Comparison of ENCODE assay signal across 1 cellular context in the genomic region with DNA sequence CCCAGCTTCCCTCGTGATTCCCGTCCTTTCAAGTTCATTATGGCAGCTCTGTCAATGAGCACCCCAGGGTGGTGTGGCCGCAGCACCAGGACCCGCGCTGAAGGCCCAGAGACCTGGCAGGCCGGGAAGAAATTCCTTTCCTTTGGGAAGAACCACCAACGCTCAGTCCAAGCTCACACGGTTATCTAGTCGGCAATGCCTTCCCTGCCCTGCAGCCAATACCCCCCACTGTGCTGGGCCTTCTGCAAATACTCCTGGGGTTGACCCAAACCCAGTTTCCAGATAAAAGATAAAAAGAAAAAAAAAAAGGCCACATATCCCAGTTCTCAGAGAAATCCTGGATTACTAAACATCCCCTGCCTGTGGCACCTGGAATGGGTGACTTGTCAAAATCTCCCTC.
TF ChIP-seq lines count a peak whose summit lies in the region.

No MANE protein-coding gene starts in this region.

TF ChIP-seq in H1, 55 proteins besides CTCF, POLR2A, EP300 and RAD21:
- TF ChIP-seq FOSL1 (IDR thresholded peaks at IDR 0.05; ENCODE audit: insufficient read depth, low read depth, low read length) (no peak), SIN3A (conservative IDR thresholded peaks at IDR 0.05 in 1 of 2, IDR thresholded peaks at IDR 0.05 in 1 of 2; ENCODE audit: low read depth in 1 of 2, low read length in 2 of 2) (no peak), TCF12 (IDR thresholded peaks at IDR 0.05; ENCODE audit: low read depth, low read length) (no peak), HDAC2 (IDR thresholded peaks at IDR 0.05; ENCODE audit: borderline replicate concordance in 1 of 2, low read depth in 2 of 2, low read length in 2 of 2) (no peak), EGR1 (IDR thresholded peaks at IDR 0.05; ENCODE audit: borderline replicate concordance, low read depth, low read length) (no peak), RFX5 (IDR thresholded peaks at IDR 0.05; ENCODE audit: borderline replicate concordance, low read depth, low read length) (no peak), SUZ12 (IDR thresholded peaks at IDR 0.05; ENCODE audit: low read length) (no peak), POU5F1 (IDR thresholded peaks at IDR 0.05; ENCODE audit: low read depth, low read length) (no peak), KDM5A (IDR thresholded peaks at IDR 0.05; ENCODE audit: low read length) (no peak), RXRA (IDR thresholded peaks at IDR 0.05; ENCODE audit: insufficient read depth, low read depth, low read length) (no peak), CBX8 (IDR thresholded peaks at IDR 0.05; ENCODE audit: borderline replicate concordance, low read depth, low read length) (no peak), KDM4A (IDR thresholded peaks at IDR 0.05; ENCODE audit: low read depth, low read length, severe bottlenecking) (no peak), GTF2F1 (IDR thresholded peaks at IDR 0.05; ENCODE audit: borderline replicate concordance, low read depth, low read length) (no peak), SIX5 (IDR thresholded peaks at IDR 0.05; ENCODE audit: low read depth, low read length) (no peak), POLR2AphosphoS5 (IDR thresholded peaks at IDR 0.05; ENCODE audit: low read depth, low read length) (no peak), SRF (IDR thresholded peaks at IDR 0.05; ENCODE audit: low read depth, low read length) (no peak)
- TF ChIP-seq, protein P1, sequence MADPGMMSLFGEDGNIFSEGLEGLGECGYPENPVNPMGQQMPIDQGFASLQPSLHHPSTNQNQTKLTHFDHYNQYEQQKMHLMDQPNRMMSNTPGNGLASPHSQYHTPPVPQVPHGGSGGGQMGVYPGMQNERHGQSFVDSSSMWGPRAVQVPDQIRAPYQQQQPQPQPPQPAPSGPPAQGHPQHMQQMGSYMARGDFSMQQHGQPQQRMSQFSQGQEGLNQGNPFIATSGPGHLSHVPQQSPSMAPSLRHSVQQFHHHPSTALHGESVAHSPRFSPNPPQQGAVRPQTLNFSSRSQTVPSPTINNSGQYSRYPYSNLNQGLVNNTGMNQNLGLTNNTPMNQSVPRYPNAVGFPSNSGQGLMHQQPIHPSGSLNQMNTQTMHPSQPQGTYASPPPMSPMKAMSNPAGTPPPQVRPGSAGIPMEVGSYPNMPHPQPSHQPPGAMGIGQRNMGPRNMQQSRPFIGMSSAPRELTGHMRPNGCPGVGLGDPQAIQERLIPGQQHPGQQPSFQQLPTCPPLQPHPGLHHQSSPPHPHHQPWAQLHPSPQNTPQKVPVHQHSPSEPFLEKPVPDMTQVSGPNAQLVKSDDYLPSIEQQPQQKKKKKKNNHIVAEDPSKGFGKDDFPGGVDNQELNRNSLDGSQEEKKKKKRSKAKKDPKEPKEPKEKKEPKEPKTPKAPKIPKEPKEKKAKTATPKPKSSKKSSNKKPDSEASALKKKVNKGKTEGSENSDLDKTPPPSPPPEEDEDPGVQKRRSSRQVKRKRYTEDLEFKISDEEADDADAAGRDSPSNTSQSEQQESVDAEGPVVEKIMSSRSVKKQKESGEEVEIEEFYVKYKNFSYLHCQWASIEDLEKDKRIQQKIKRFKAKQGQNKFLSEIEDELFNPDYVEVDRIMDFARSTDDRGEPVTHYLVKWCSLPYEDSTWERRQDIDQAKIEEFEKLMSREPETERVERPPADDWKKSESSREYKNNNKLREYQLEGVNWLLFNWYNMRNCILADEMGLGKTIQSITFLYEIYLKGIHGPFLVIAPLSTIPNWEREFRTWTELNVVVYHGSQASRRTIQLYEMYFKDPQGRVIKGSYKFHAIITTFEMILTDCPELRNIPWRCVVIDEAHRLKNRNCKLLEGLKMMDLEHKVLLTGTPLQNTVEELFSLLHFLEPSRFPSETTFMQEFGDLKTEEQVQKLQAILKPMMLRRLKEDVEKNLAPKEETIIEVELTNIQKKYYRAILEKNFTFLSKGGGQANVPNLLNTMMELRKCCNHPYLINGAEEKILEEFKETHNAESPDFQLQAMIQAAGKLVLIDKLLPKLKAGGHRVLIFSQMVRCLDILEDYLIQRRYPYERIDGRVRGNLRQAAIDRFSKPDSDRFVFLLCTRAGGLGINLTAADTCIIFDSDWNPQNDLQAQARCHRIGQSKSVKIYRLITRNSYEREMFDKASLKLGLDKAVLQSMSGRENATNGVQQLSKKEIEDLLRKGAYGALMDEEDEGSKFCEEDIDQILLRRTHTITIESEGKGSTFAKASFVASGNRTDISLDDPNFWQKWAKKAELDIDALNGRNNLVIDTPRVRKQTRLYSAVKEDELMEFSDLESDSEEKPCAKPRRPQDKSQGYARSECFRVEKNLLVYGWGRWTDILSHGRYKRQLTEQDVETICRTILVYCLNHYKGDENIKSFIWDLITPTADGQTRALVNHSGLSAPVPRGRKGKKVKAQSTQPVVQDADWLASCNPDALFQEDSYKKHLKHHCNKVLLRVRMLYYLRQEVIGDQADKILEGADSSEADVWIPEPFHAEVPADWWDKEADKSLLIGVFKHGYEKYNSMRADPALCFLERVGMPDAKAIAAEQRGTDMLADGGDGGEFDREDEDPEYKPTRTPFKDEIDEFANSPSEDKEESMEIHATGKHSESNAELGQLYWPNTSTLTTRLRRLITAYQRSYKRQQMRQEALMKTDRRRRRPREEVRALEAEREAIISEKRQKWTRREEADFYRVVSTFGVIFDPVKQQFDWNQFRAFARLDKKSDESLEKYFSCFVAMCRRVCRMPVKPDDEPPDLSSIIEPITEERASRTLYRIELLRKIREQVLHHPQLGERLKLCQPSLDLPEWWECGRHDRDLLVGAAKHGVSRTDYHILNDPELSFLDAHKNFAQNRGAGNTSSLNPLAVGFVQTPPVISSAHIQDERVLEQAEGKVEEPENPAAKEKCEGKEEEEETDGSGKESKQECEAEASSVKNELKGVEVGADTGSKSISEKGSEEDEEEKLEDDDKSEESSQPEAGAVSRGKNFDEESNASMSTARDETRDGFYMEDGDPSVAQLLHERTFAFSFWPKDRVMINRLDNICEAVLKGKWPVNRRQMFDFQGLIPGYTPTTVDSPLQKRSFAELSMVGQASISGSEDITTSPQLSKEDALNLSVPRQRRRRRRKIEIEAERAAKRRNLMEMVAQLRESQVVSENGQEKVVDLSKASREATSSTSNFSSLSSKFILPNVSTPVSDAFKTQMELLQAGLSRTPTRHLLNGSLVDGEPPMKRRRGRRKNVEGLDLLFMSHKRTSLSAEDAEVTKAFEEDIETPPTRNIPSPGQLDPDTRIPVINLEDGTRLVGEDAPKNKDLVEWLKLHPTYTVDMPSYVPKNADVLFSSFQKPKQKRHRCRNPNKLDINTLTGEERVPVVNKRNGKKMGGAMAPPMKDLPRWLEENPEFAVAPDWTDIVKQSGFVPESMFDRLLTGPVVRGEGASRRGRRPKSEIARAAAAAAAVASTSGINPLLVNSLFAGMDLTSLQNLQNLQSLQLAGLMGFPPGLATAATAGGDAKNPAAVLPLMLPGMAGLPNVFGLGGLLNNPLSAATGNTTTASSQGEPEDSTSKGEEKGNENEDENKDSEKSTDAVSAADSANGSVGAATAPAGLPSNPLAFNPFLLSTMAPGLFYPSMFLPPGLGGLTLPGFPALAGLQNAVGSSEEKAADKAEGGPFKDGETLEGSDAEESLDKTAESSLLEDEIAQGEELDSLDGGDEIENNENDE (IDR thresholded peaks at IDR 0.05; ENCODE audit: insufficient replicate concordance, low read length): no peak
